ENCODE assay signal across 4 cellular contexts in genomic region chr11:21892696-21893095, GRCh38.
"Had no signal": no experiment of that assay in that cellular context is flagged by ENCODE, and none has a peak within 500 bp of the region (broad histone marks: within the 10 kb centered on the region; RNA-seq: fewer than 3 reads in every experiment).

No MANE protein-coding gene starts in this region.

- H3K27ac Mint-ChIP-seq: GM23338, H9 had no signal

- H3K9me3 Mint-ChIP-seq: GM23338, H9 had no signal

- H3K4me3 Mint-ChIP-seq: GM23338, H9 had no signal

- H2AFZ ChIP-seq: GM23338 had no signal

- H3K4me3 ChIP-seq: GM23338 had no signal

- DNase-seq: H9, HCEC 1CT, IMR-90 had no signal

- H3K4me2 ChIP-seq: GM23338 had no signal
